ENCODE assay signal across 9 cellular contexts in genomic region chr2:61356261-61356957, GRCh38.
A peak's percentile ranks its signal among the peaks of the same experiment; 100 is the strongest.
DNase-seq lines count a peak whose midpoint lies in the region; ATAC-seq and TF ChIP-seq lines count a peak whose summit lies in the region.
"Had no signal": no experiment of that assay in that cellular context is flagged by ENCODE, and none has a peak within 500 bp of the region (broad histone marks: within the 10 kb centered on the region; RNA-seq: fewer than 3 reads in every experiment).

No MANE protein-coding gene starts in this region.

- ATAC-seq in GM19035 (IDR thresholded peaks at IDR 0.05; ENCODE audit: unreplicated experiment) (no peak), GM19351 (IDR thresholded peaks at IDR 0.05; ENCODE audit: unreplicated experiment) (no peak)

- DNase-seq in GM03348 (ENCODE audit: low spot score), result peak; percentile 18
- no peak for DNase-seq in HFFc6
- DNase-seq in chondrocyte (ENCODE audit: low spot score), result no peak
- no peak for DNase-seq in osteocyte (ENCODE audit: extremely low spot score, unreplicated experiment)
- no peak for DNase-seq in NCI-H526 (lab: John Stamatoyannopoulos, UW)
- DNase-seq: activated CD4-positive, alpha-beta T cell treated with anti-CD3 and anti-CD28 coated beads for 48 hours; central memory CD4-positive, alpha-beta T cell had no signal

- H3K27ac Mint-ChIP-seq in HFFc6, result peak overlapping the region; percentile 6; the same call in 1 of the 2 replicates
- peak overlapping the region; percentile 73 for H3K27ac Mint-ChIP-seq in chondrocyte (ENCODE audit: unreplicated experiment)
- peak overlapping the region; percentile 50 for H3K27ac Mint-ChIP-seq in osteocyte (ENCODE audit: unreplicated experiment)

- H3K4me3 Mint-ChIP-seq in HFFc6 (no peak overlapping the region; the same call in 1 of the 2 replicates), chondrocyte (ENCODE audit: unreplicated experiment) (no peak overlapping the region), osteocyte (ENCODE audit: unreplicated experiment) (no peak overlapping the region)

- TF ChIP-seq CTCF in HFFc6 (IDR thresholded peaks at IDR 0.05), result no peak
- no peak for TF ChIP-seq CTCF in chondrocyte (IDR thresholded peaks at IDR 0.05)
- no peak for TF ChIP-seq CTCF in osteocyte (IDR thresholded peaks at IDR 0.05)

- H3K4me1 Mint-ChIP-seq in HFFc6 (ENCODE audit: low read depth) (peaks cover 48% of the 10 kb centered on the region), chondrocyte (ENCODE audit: low read depth) (peaks cover 46% of the 10 kb centered on the region), osteocyte (ENCODE audit: unreplicated experiment) (peaks cover 25% of the 10 kb centered on the region)

- peaks cover 9% of the 10 kb centered on the region for H3K9me3 Mint-ChIP-seq in HFFc6
- H3K9me3 Mint-ChIP-seq in chondrocyte (ENCODE audit: low read depth), result peaks cover 13% of the 10 kb centered on the region
- H3K9me3 Mint-ChIP-seq in osteocyte (ENCODE audit: unreplicated experiment), result peaks cover 18% of the 10 kb centered on the region

- no peaks in the 10 kb centered on the region; the same call in 1 of the 2 replicates for H3K27me3 Mint-ChIP-seq in HFFc6 (ENCODE audit: insufficient read depth)
- no peaks in the 10 kb centered on the region for H3K27me3 Mint-ChIP-seq in chondrocyte (ENCODE audit: low read depth)
- no peaks in the 10 kb centered on the region for H3K27me3 Mint-ChIP-seq in osteocyte (ENCODE audit: unreplicated experiment)

- H3K36me3 Mint-ChIP-seq in HFFc6 (ENCODE audit: low read depth) (peaks cover 43% of the 10 kb centered on the region), chondrocyte (ENCODE audit: low read depth) (peaks cover 15% of the 10 kb centered on the region), osteocyte (ENCODE audit: unreplicated experiment) (peaks cover 31% of the 10 kb centered on the region)

Comparison
In these comparisons a context has a peak if more than half of its experiments do, and no peak if none do; other contexts are left out.
1. H3K27ac Mint-ChIP-seq: peak in every context shown above with its lines; median percentile 73 in chondrocyte; 50 in osteocyte; 6 in HFFc6.